1 cellular context compared by ENCODE assay signal in genomic region chr20:13017883-13018535, GRCh38.
TF ChIP-seq lines count a peak whose summit lies in the region.

No MANE protein-coding gene starts in this region.

TF ChIP-seq in A549, 52 proteins besides CTCF, POLR2A, EP300 and RAD21 (continued from another document):
- TF ChIP-seq, protein P1, sequence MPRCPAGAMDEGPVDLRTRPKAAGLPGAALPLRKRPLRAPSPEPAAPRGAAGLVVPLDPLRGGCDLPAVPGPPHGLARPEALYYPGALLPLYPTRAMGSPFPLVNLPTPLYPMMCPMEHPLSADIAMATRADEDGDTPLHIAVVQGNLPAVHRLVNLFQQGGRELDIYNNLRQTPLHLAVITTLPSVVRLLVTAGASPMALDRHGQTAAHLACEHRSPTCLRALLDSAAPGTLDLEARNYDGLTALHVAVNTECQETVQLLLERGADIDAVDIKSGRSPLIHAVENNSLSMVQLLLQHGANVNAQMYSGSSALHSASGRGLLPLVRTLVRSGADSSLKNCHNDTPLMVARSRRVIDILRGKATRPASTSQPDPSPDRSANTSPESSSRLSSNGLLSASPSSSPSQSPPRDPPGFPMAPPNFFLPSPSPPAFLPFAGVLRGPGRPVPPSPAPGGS (IDR thresholded peaks at IDR 0.05) = peak; percentile 57; the same call in 1 of the 3 replicates
- no peak for TF ChIP-seq POLR2AphosphoS2 (conservative IDR thresholded peaks at IDR 0.05; ENCODE audit: low read length)
- TF ChIP-seq, protein P2, sequence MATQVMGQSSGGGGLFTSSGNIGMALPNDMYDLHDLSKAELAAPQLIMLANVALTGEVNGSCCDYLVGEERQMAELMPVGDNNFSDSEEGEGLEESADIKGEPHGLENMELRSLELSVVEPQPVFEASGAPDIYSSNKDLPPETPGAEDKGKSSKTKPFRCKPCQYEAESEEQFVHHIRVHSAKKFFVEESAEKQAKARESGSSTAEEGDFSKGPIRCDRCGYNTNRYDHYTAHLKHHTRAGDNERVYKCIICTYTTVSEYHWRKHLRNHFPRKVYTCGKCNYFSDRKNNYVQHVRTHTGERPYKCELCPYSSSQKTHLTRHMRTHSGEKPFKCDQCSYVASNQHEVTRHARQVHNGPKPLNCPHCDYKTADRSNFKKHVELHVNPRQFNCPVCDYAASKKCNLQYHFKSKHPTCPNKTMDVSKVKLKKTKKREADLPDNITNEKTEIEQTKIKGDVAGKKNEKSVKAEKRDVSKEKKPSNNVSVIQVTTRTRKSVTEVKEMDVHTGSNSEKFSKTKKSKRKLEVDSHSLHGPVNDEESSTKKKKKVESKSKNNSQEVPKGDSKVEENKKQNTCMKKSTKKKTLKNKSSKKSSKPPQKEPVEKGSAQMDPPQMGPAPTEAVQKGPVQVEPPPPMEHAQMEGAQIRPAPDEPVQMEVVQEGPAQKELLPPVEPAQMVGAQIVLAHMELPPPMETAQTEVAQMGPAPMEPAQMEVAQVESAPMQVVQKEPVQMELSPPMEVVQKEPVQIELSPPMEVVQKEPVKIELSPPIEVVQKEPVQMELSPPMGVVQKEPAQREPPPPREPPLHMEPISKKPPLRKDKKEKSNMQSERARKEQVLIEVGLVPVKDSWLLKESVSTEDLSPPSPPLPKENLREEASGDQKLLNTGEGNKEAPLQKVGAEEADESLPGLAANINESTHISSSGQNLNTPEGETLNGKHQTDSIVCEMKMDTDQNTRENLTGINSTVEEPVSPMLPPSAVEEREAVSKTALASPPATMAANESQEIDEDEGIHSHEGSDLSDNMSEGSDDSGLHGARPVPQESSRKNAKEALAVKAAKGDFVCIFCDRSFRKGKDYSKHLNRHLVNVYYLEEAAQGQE (IDR thresholded peaks at IDR 0.05) = no peak
- no peak for TF ChIP-seq USF2 (IDR thresholded peaks at IDR 0.05)
- no peak for TF ChIP-seq KDM1A (IDR thresholded peaks at IDR 0.05; ENCODE audit: low read depth)
- TF ChIP-seq HEYL (CRISPR knock-in tag; IDR thresholded peaks at IDR 0.05) = no peak
- peak; percentile 28; the same call in 1 of the 2 replicates for TF ChIP-seq FOSL2 (IDR thresholded peaks at IDR 0.05)
- peak; percentile 19; the same call in 1 of the 2 replicates for TF ChIP-seq FOSL2 (CRISPR knock-in tag; IDR thresholded peaks at IDR 0.05)
- TF ChIP-seq GATA3 (IDR thresholded peaks at IDR 0.05; ENCODE audit: borderline replicate concordance) = peak; percentile 62; the same call in 1 of the 2 replicates
- TF ChIP-seq RFX5 (IDR thresholded peaks at IDR 0.05) = no peak
- TF ChIP-seq NPAS2 (CRISPR knock-in tag; IDR thresholded peaks at IDR 0.05; ENCODE audit: borderline replicate concordance) = no peak
- no peak for TF ChIP-seq ESRRA (IDR thresholded peaks at IDR 0.05; ENCODE audit: borderline replicate concordance, low read length)
- no peak for TF ChIP-seq ZNF302 (CRISPR knock-in tag; IDR thresholded peaks at IDR 0.05)
- no peak for TF ChIP-seq HOXA7 (CRISPR knock-in tag; IDR thresholded peaks at IDR 0.05)
- no peak for TF ChIP-seq NFE2L2 (conservative IDR thresholded peaks at IDR 0.05; ENCODE audit: low read length)
- no peak for TF ChIP-seq CHD4 (IDR thresholded peaks at IDR 0.05; ENCODE audit: borderline replicate concordance)
- TF ChIP-seq MAZ (IDR thresholded peaks at IDR 0.05; ENCODE audit: borderline replicate concordance, low read depth, low read length) = no peak
- peak; percentile 39; the same call in 1 of the 2 replicates for TF ChIP-seq HES2 (IDR thresholded peaks at IDR 0.05)
- no peak for TF ChIP-seq RNF2 (IDR thresholded peaks at IDR 0.05; ENCODE audit: borderline replicate concordance, low read depth)
- no peak for TF ChIP-seq RCOR1 (IDR thresholded peaks at IDR 0.05; ENCODE audit: low read depth, low read length)
- peak; percentile 65; the same call in 1 of the 2 replicates for TF ChIP-seq JUNB (IDR thresholded peaks at IDR 0.05)
- TF ChIP-seq MAFK (IDR thresholded peaks at IDR 0.05; ENCODE audit: partially characterized antibody) = no peak
- no peak for TF ChIP-seq ZC3H11A (IDR thresholded peaks at IDR 0.05)
- no peak for TF ChIP-seq FOSB (CRISPR knock-in tag; IDR thresholded peaks at IDR 0.05)
- TF ChIP-seq NR3C1 (IDR thresholded peaks at IDR 0.05) = no peak
- TF ChIP-seq ZSCAN20 (CRISPR knock-in tag; IDR thresholded peaks at IDR 0.05) = no peak
- no peak for TF ChIP-seq SREBF2 (IDR thresholded peaks at IDR 0.05)
- TF ChIP-seq PHF8 (IDR thresholded peaks at IDR 0.05; ENCODE audit: borderline replicate concordance, low read depth) = no peak
- TF ChIP-seq, protein P3, sequence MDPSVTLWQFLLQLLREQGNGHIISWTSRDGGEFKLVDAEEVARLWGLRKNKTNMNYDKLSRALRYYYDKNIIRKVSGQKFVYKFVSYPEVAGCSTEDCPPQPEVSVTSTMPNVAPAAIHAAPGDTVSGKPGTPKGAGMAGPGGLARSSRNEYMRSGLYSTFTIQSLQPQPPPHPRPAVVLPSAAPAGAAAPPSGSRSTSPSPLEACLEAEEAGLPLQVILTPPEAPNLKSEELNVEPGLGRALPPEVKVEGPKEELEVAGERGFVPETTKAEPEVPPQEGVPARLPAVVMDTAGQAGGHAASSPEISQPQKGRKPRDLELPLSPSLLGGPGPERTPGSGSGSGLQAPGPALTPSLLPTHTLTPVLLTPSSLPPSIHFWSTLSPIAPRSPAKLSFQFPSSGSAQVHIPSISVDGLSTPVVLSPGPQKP (IDR thresholded peaks at IDR 0.05; ENCODE audit: low read depth, low read length) = no peak
